13 cellular contexts compared by ENCODE assay signal in genomic region chr16:3214904-3215600, GRCh38. TPM values are rescaled to one million over a fixed set of nuclear protein-coding genes. Genes with fewer than 3 reads are reported as not detected.
A peak's percentile ranks its signal among the peaks of the same experiment; 100 is the strongest.
DNase-seq lines count a peak whose midpoint lies in the region; ATAC-seq and TF ChIP-seq lines count a peak whose summit lies in the region.
"Had no signal": no experiment of that assay in that cellular context is flagged by ENCODE, and none has a peak within 500 bp of the region (broad histone marks: within the 10 kb centered on the region; RNA-seq: fewer than 3 reads in every experiment).

No MANE protein-coding gene starts in this region.

- H3K4me3 Mint-ChIP-seq in activated naive CD8-positive, alpha-beta T cell treated with anti-CD3 and anti-CD28 coated beads, Interleukin-2, amount 10 ng/mL, durations not matched to agents 7 days and 5 days = peak overlapping the region; percentile 67
- H3K4me3 Mint-ChIP-seq in stimulated activated naive B cell treated with anti-CD40 and anti-IgM and Interleukin-4, amounts not matched to agents 10 μg/mL and 1 μg/mL and 100 μg/mL, for 72 hours = no peak overlapping the region
- no peak overlapping the region for H3K4me3 Mint-ChIP-seq in chondrocyte (ENCODE audit: unreplicated experiment)

- H3K36me3 Mint-ChIP-seq in activated naive CD8-positive, alpha-beta T cell treated with anti-CD3 and anti-CD28 coated beads, Interleukin-2, amount 10 ng/mL, durations not matched to agents 7 days and 5 days = peaks cover 36% of the 10 kb centered on the region
- peaks cover 16 to 19% of the 10 kb centered on the region in 2 donors for H3K36me3 Mint-ChIP-seq in stimulated activated naive B cell treated with anti-CD40 and anti-IgM and Interleukin-4, amounts not matched to agents 10 μg/mL and 1 μg/mL and 100 μg/mL, for 72 hours
- no peaks in the 10 kb centered on the region for H3K36me3 Mint-ChIP-seq in chondrocyte (ENCODE audit: low read depth)

- peaks cover 28% of the 10 kb centered on the region for H3K4me1 Mint-ChIP-seq in activated naive CD8-positive, alpha-beta T cell treated with anti-CD3 and anti-CD28 coated beads, Interleukin-2, amount 10 ng/mL, durations not matched to agents 7 days and 5 days
- H3K4me1 Mint-ChIP-seq in stimulated activated naive B cell treated with anti-CD40 and anti-IgM and Interleukin-4, amounts not matched to agents 10 μg/mL and 1 μg/mL and 100 μg/mL, for 72 hours = peaks cover 17 to 28% of the 10 kb centered on the region in 2 donors
- H3K4me1 Mint-ChIP-seq in chondrocyte (ENCODE audit: low read depth) = no peaks in the 10 kb centered on the region

- H3K9me3 Mint-ChIP-seq in activated naive CD8-positive, alpha-beta T cell treated with anti-CD3 and anti-CD28 coated beads, Interleukin-2, amount 10 ng/mL, durations not matched to agents 7 days and 5 days = peaks cover 22% of the 10 kb centered on the region
- peaks cover 11 to 21% of the 10 kb centered on the region in 2 donors for H3K9me3 Mint-ChIP-seq in stimulated activated naive B cell treated with anti-CD40 and anti-IgM and Interleukin-4, amounts not matched to agents 10 μg/mL and 1 μg/mL and 100 μg/mL, for 72 hours
- peaks cover 9% of the 10 kb centered on the region for H3K9me3 Mint-ChIP-seq in chondrocyte (ENCODE audit: low read depth)

- H3K27me3 Mint-ChIP-seq in activated naive CD8-positive, alpha-beta T cell treated with anti-CD3 and anti-CD28 coated beads, Interleukin-2, amount 10 ng/mL, durations not matched to agents 7 days and 5 days = no peaks in the 10 kb centered on the region
- peaks cover 16 to 34% of the 10 kb centered on the region in 2 donors for H3K27me3 Mint-ChIP-seq in stimulated activated naive B cell treated with anti-CD40 and anti-IgM and Interleukin-4, amounts not matched to agents 10 μg/mL and 1 μg/mL and 100 μg/mL, for 72 hours
- H3K27me3 Mint-ChIP-seq in chondrocyte (ENCODE audit: low read depth) = no peaks in the 10 kb centered on the region

- ATAC-seq in activated naive CD8-positive, alpha-beta T cell treated with anti-CD3 and anti-CD28 coated beads, Interleukin-2, amount 10 ng/mL, durations not matched to agents 7 days and 5 days (ENCODE audit: low read depth) = peak; percentile 89
- ATAC-seq in stimulated activated naive B cell treated with anti-CD40 and anti-IgM and Interleukin-4, amounts not matched to agents 10 μg/mL and 1 μg/mL and 100 μg/mL, for 72 hours (replicated peaks) = peak; percentile 74 to 77

- H3K27ac Mint-ChIP-seq in activated naive CD8-positive, alpha-beta T cell treated with anti-CD3 and anti-CD28 coated beads, Interleukin-2, amount 10 ng/mL, durations not matched to agents 7 days and 5 days = peak overlapping the region; percentile 97
- H3K27ac Mint-ChIP-seq in stimulated activated naive B cell treated with anti-CD40 and anti-IgM and Interleukin-4, amounts not matched to agents 10 μg/mL and 1 μg/mL and 100 μg/mL, for 72 hours = peak overlapping the region; percentile 71
- H3K27ac Mint-ChIP-seq in chondrocyte (ENCODE audit: unreplicated experiment) = no peak overlapping the region

- peak; percentile 15 for DNase-seq in activated effector memory CD4-positive, alpha-beta T cell treated with Interleukin-2 at 50 U/mL for 16 hours
- DNase-seq in activated effector memory CD4-positive, alpha-beta T cell treated with anti-CD3 and anti-CD28 coated beads, Interleukin-2, amount 50 U/mL, for 16 hours = no peak
- DNase-seq in SKM-1 (lab: John Stamatoyannopoulos, UW; ENCODE audit: unreplicated experiment) (peak; percentile 18), GOT3 (lab: John Stamatoyannopoulos, UW) (no peak), chondrocyte (ENCODE audit: low spot score) (no peak), NCI-H1694 (lab: John Stamatoyannopoulos, UW) (no peak)
- DNase-seq in activated naive CD8-positive, alpha-beta T cell treated with anti-CD3 and anti-CD28 coated beads, Interleukin-2, amount 10 ng/mL, durations not matched to agents 7 days and 5 days = no peak
- no peak for DNase-seq in stimulated activated naive B cell treated with anti-CD40 and anti-IgM and Interleukin-4, amounts not matched to agents 10 μg/mL and 1 μg/mL and 100 μg/mL, for 72 hours
- DNase-seq: NCI-H2227 treated with DMSO at 0.1 percent for 48 hours had no signal

- TF ChIP-seq CTCF in chondrocyte (IDR thresholded peaks at IDR 0.05) = no peak

- POLR2A ChIA-PET in activated naive CD8-positive, alpha-beta T cell treated with anti-CD3 and anti-CD28 coated beads, Interleukin-2, amount 10 ng/mL, durations not matched to agents 7 days and 5 days (lab: Charles Lee) = interaction anchor here (1.5 to 2.4 kb wide), 4 partner anchors 11 to 242 kb away, joined by 3 to 13 read pairs (median 8); partner anchors contain the start of genes ZNF200 and ZNF263

RNA-seq across cellular contexts. Expression of gene ZNF200, which starts 19.9 kb away (rescaled TPM):
- 10 to 100 TPM; 16.5 to 19.5 TPM for total RNA-seq in activated naive CD8-positive, alpha-beta T cell treated with anti-CD3 and anti-CD28 coated beads, Interleukin-2, amount 10 ng/mL, durations not matched to agents 7 days and 5 days
- total RNA-seq in chondrocyte = 6.6 to 7.8 TPM (median 7.6 TPM) in 3 replicates

RNA-seq across cellular contexts. Expression of gene OR1F1, which starts 27.0 kb away (rescaled TPM):
- not detected for total RNA-seq in activated naive CD8-positive, alpha-beta T cell treated with anti-CD3 and anti-CD28 coated beads, Interleukin-2, amount 10 ng/mL, durations not matched to agents 7 days and 5 days
- total RNA-seq in chondrocyte = 0.37 to 0.38 TPM in 2 of 3 replicates, not detected in the other
- total RNA-seq: cardiac septum, fibroblast of lung, skeletal muscle tissue had no signal

RNA-seq across cellular contexts. Expression of gene MEFV, which starts 41.4 kb away (rescaled TPM):
- under 1 TPM; 0.23 to 0.39 TPM for total RNA-seq in activated naive CD8-positive, alpha-beta T cell treated with anti-CD3 and anti-CD28 coated beads, Interleukin-2, amount 10 ng/mL, durations not matched to agents 7 days and 5 days
- total RNA-seq in chondrocyte = not detected in 3 replicates
- total RNA-seq: SK-MEL-5 had no signal

Comparison
In these comparisons a context has a peak if more than half of its experiments do, and no peak if none do; other contexts are left out.
1. DNase-seq: peak in activated effector memory CD4-positive, alpha-beta T cell treated with Interleukin-2 at 50 U/mL for 16 hours (single experiment) and SKM-1 (single experiment); none in activated effector memory CD4-positive, alpha-beta T cell treated with anti-CD3 and anti-CD28 coated beads, Interleukin-2, amount 50 U/mL, for 16 hours (single experiment), activated naive CD8-positive, alpha-beta T cell treated with anti-CD3 and anti-CD28 coated beads, Interleukin-2, amount 10 ng/mL, durations not matched to agents 7 days and 5 days (single experiment), stimulated activated naive B cell treated with anti-CD40 and anti-IgM and Interleukin-4, amounts not matched to agents 10 μg/mL and 1 μg/mL and 100 μg/mL, for 72 hours (single experiment), GOT3 (single experiment), chondrocyte (single experiment) and NCI-H1694 (single experiment).